Comparison of ENCODE assay signal across 8 cellular contexts in genomic region chr4:82268050-82268825, GRCh38.
A peak's percentile ranks its signal among the peaks of the same experiment; 100 is the strongest.
DNase-seq lines count a peak whose midpoint lies in the region; ATAC-seq, FAIRE-seq and TF ChIP-seq lines count a peak whose summit lies in the region.

No MANE protein-coding gene starts in this region.

- no peak overlapping the region for H3K4me3 Mint-ChIP-seq in nephron progenitor cell

- FAIRE-seq in urothelium cell line (lab: Jason Lieb, UNC): no peak

- no peak overlapping the region for H3K27ac Mint-ChIP-seq in nephron progenitor cell

- peak; percentile 67 for ATAC-seq in GM19467 (IDR thresholded peaks at IDR 0.05; ENCODE audit: unreplicated experiment)

- DNase-seq in D341Med (ENCODE audit: low spot score) (peak; percentile 75), HT-29 (ENCODE audit: low spot score) (peak; percentile 71), NOMO-1 (lab: John Stamatoyannopoulos, UW; ENCODE audit: unreplicated experiment in 2 of 2) (peak; percentile 52 to 78), fibroblast of mammary gland (ENCODE audit: low read depth) (peak; percentile 53), nephron progenitor cell (peak; percentile 55), urothelium cell line (ENCODE audit: low spot score) (peak; percentile 67)
- peak; percentile 34 for DNase-seq in activated T-cell treated with anti-CD3 and anti-CD28 coated beads, Interleukin-2, amount 50 U/mL, for 1 hour

- peaks cover 15% of the 10 kb centered on the region for H3K9me3 Mint-ChIP-seq in nephron progenitor cell

- TF ChIP-seq CTCF in fibroblast of mammary gland (conservative IDR thresholded peaks at IDR 0.05; ENCODE audit: control insufficient read depth, insufficient read depth, low read depth, low read length) (peak; percentile 83), nephron progenitor cell (IDR thresholded peaks at IDR 0.05) (peak; percentile 78)

- H3K36me3 Mint-ChIP-seq in nephron progenitor cell (ENCODE audit: low read depth): no peaks in the 10 kb centered on the region

- peaks cover 10% of the 10 kb centered on the region for H3K27me3 Mint-ChIP-seq in nephron progenitor cell (ENCODE audit: low read depth, poor library complexity)

- no peak overlapping the region for H3K4me3 ChIP-seq in fibroblast of mammary gland (ENCODE audit: control insufficient read depth, low read depth, low read length)

- H3K4me1 Mint-ChIP-seq in nephron progenitor cell: peaks cover 12% of the 10 kb centered on the region
